Comparison of ENCODE assay signal across 1 cellular context in genomic region chr16:3717235-3718018, GRCh38.
A peak's percentile ranks its signal among the peaks of the same experiment; 100 is the strongest.
TF ChIP-seq lines count a peak whose summit lies in the region.

TSS of gene TRAP1 (minus strand) at chr16:3717524. CDS start at chr16:3717508, 16 bp downstream.

TF ChIP-seq in HepG2, 621 proteins besides CTCF, POLR2A, EP300 and RAD21 (continued from another document and continues in another):
- TF ChIP-seq TERF1 (CRISPR knock-in tag; IDR thresholded peaks at IDR 0.05), result no peak
- TF ChIP-seq ZBTB34 (CRISPR knock-in tag; IDR thresholded peaks at IDR 0.05), result peak; percentile 55; the same call in 1 of the 2 replicates
- TF ChIP-seq ZSCAN22 (CRISPR knock-in tag; IDR thresholded peaks at IDR 0.05), result no peak
- no peak for TF ChIP-seq ZNF619 (CRISPR knock-in tag; IDR thresholded peaks at IDR 0.05)
- TF ChIP-seq ELK4 (CRISPR knock-in tag; IDR thresholded peaks at IDR 0.05; ENCODE audit: borderline replicate concordance), result no peak
- TF ChIP-seq RBFOX2 (IDR thresholded peaks at IDR 0.05; ENCODE audit: low read depth, low read length), result peak; percentile 90
- peak; percentile 53; the same call in 1 of the 2 replicates for TF ChIP-seq ZNF841 (CRISPR knock-in tag; IDR thresholded peaks at IDR 0.05; ENCODE audit: borderline replicate concordance)
- peak; percentile 45; the same call in 1 of the 2 replicates for TF ChIP-seq KLF11 (CRISPR knock-in tag; IDR thresholded peaks at IDR 0.05)
- peak; percentile 84 for TF ChIP-seq ZFX (CRISPR knock-in tag; IDR thresholded peaks at IDR 0.05; ENCODE audit: low read depth)
- 0 out of 2 replicates have a peak, but pooled peaks have one; percentile 54 for TF ChIP-seq KAT7 (CRISPR knock-in tag; IDR thresholded peaks at IDR 0.05; ENCODE audit: borderline replicate concordance)
- peak; percentile 51; the same call in 1 of the 2 replicates for TF ChIP-seq ZBTB7A (CRISPR knock-in tag; IDR thresholded peaks at IDR 0.05)
- no peak for TF ChIP-seq KIAA2018 (CRISPR knock-in tag; IDR thresholded peaks at IDR 0.05; ENCODE audit: borderline replicate concordance)
- TF ChIP-seq RFXAP (CRISPR knock-in tag; IDR thresholded peaks at IDR 0.05; ENCODE audit: borderline replicate concordance), result no peak
- no peak for TF ChIP-seq ZNF317 (CRISPR knock-in tag; IDR thresholded peaks at IDR 0.05)
- peak; percentile 88; the same call in 1 of the 2 replicates for TF ChIP-seq IRX3 (CRISPR knock-in tag; IDR thresholded peaks at IDR 0.05; ENCODE audit: borderline replicate concordance, low read depth)
- peak; percentile 81; the same call in 1 of the 2 replicates for TF ChIP-seq ZNF839 (CRISPR knock-in tag; IDR thresholded peaks at IDR 0.05; ENCODE audit: borderline replicate concordance)
- TF ChIP-seq SMAD9 (CRISPR knock-in tag; IDR thresholded peaks at IDR 0.05), result no peak
- TF ChIP-seq CAMTA2 (CRISPR knock-in tag; IDR thresholded peaks at IDR 0.05; ENCODE audit: borderline replicate concordance), result peak; percentile 75; the same call in 1 of the 2 replicates
- TF ChIP-seq BATF2 (CRISPR knock-in tag; IDR thresholded peaks at IDR 0.05), result no peak
- peak; percentile 7; the same call in 1 of the 2 replicates for TF ChIP-seq ISL2 (CRISPR knock-in tag; IDR thresholded peaks at IDR 0.05)
- peak; percentile 90 for TF ChIP-seq ZNF776 (CRISPR knock-in tag; IDR thresholded peaks at IDR 0.05)
- TF ChIP-seq ARNT (IDR thresholded peaks at IDR 0.05), result no peak
- peak; percentile 78; the same call in 1 of the 2 replicates for TF ChIP-seq ZNF414 (CRISPR knock-in tag; IDR thresholded peaks at IDR 0.05)
- TF ChIP-seq EHMT2 (IDR thresholded peaks at IDR 0.05; ENCODE audit: borderline replicate concordance, low read depth, low read length), result no peak
- TF ChIP-seq ZNF598 (CRISPR knock-in tag; IDR thresholded peaks at IDR 0.05; ENCODE audit: borderline replicate concordance), result no peak
- TF ChIP-seq ATF6 (CRISPR knock-in tag; conservative IDR thresholded peaks at IDR 0.05), result peak; percentile 68; the same call in 1 of the 2 replicates
- TF ChIP-seq ZBTB3 (CRISPR knock-in tag; IDR thresholded peaks at IDR 0.05; ENCODE audit: borderline replicate concordance, low read depth), result no peak
- TF ChIP-seq ZNF224 (CRISPR knock-in tag; IDR thresholded peaks at IDR 0.05), result peak; percentile 82; the same call in 1 of the 2 replicates
- TF ChIP-seq PRDM15 (CRISPR knock-in tag; IDR thresholded peaks at IDR 0.05), result no peak; the same call in 1 of the 2 replicates
- TF ChIP-seq ZNF891 (CRISPR knock-in tag; IDR thresholded peaks at IDR 0.05), result 0 out of 2 replicates have a peak, but pooled peaks have one; percentile 22
- TF ChIP-seq ZNF138 (CRISPR knock-in tag; IDR thresholded peaks at IDR 0.05; ENCODE audit: low read depth), result no peak; the same call in 1 of the 2 replicates
- TF ChIP-seq RFX3 (CRISPR knock-in tag; IDR thresholded peaks at IDR 0.05), result no peak
- TF ChIP-seq ZNF343 (CRISPR knock-in tag; IDR thresholded peaks at IDR 0.05), result no peak
- TF ChIP-seq CREB3 (CRISPR knock-in tag; IDR thresholded peaks at IDR 0.05), result 0 out of 2 replicates have a peak, but pooled peaks have one; percentile 38
- peak in 1 of 2 experiments; percentile 73; a peak in 1 of 4 replicates for TF ChIP-seq KLF16 (CRISPR knock-in tag; IDR thresholded peaks at IDR 0.05)
